Comparison of ENCODE assay signal across 21 cellular contexts in genomic region chr2:169778421-169778820, GRCh38.
"Had no signal": no experiment of that assay in that cellular context is flagged by ENCODE, and none has a peak within 500 bp of the region (broad histone marks: within the 10 kb centered on the region; RNA-seq: fewer than 3 reads in every experiment).

No MANE protein-coding gene starts in this region.

- H3K9me3 ChIP-seq: esophagus muscularis mucosa, gastrocnemius medialis, heart right ventricle, mucosa of descending colon, pancreas, suprapubic skin, tibial artery, upper lobe of left lung, uterus had no signal

- H3K4me1 ChIP-seq: gastrocnemius medialis, heart right ventricle, neural progenitor cell, pancreas, suprapubic skin, upper lobe of left lung, uterus had no signal

- H3K36me3 ChIP-seq: esophagus muscularis mucosa, gastrocnemius medialis, heart right ventricle, neural progenitor cell, pancreas, suprapubic skin, tibial artery, upper lobe of left lung, uterus had no signal

- ATAC-seq: gastrocnemius medialis; heart right ventricle; mucosa of descending colon; naive thymus-derived CD8-positive, alpha-beta T cell; pancreas; right cardiac atrium; stimulated activated naive CD8-positive, alpha-beta T cell treated with anti-CD3 and anti-CD28 coated beads, Interleukin-15, Interleukin-2, amounts not matched to agents 100 U/mL and 50 U/mL, for 24 hours had no signal

- H3K27me3 ChIP-seq: esophagus muscularis mucosa, gastrocnemius medialis, heart right ventricle, neural progenitor cell, pancreas, suprapubic skin, tibial artery, upper lobe of left lung, uterus had no signal

- H3K36me3 Mint-ChIP-seq: naive thymus-derived CD8-positive, alpha-beta T cell had no signal

- H3K4me3 ChIP-seq: esophagus muscularis mucosa, gastrocnemius medialis, heart right ventricle, mucosa of descending colon, neural progenitor cell, pancreas, smooth muscle cell, suprapubic skin, tibial artery, upper lobe of left lung, uterus had no signal

- H3K9me3 Mint-ChIP-seq: naive thymus-derived CD8-positive, alpha-beta T cell; neural progenitor cell had no signal

- H3K27me3 Mint-ChIP-seq: progenitor cell of endocrine pancreas had no signal

- DNase-seq: effector memory CD4-positive, alpha-beta T cell; gastrocnemius medialis; heart right ventricle; hypothalamus; kidney glomerular epithelial cell; mucosa of descending colon; naive thymus-derived CD8-positive, alpha-beta T cell; occipital lobe; pancreas; right cardiac atrium; stimulated activated CD4-positive, alpha-beta T cell treated with anti-CD3 and anti-CD28 coated beads, Interleukin-2, amount 100 ng/mL, for 48 hours; stimulated activated naive CD8-positive, alpha-beta T cell treated with anti-CD3 and anti-CD28 coated beads, Interleukin-15, Interleukin-2, amounts not matched to agents 100 U/mL and 50 U/mL, for 24 hours; tibial artery; upper lobe of left lung; uterus had no signal

- H3K27ac Mint-ChIP-seq: naive thymus-derived CD8-positive, alpha-beta T cell; neural progenitor cell; progenitor cell of endocrine pancreas had no signal

- H3K4me3 Mint-ChIP-seq: naive thymus-derived CD8-positive, alpha-beta T cell; neural progenitor cell had no signal

- H3K27ac ChIP-seq: epithelial cell of prostate, esophagus muscularis mucosa, gastrocnemius medialis, heart right ventricle, neural progenitor cell, pancreas, suprapubic skin, tibial artery, upper lobe of left lung, uterus had no signal
